ENCODE assay signal across 1 cellular context in the genomic region with DNA sequence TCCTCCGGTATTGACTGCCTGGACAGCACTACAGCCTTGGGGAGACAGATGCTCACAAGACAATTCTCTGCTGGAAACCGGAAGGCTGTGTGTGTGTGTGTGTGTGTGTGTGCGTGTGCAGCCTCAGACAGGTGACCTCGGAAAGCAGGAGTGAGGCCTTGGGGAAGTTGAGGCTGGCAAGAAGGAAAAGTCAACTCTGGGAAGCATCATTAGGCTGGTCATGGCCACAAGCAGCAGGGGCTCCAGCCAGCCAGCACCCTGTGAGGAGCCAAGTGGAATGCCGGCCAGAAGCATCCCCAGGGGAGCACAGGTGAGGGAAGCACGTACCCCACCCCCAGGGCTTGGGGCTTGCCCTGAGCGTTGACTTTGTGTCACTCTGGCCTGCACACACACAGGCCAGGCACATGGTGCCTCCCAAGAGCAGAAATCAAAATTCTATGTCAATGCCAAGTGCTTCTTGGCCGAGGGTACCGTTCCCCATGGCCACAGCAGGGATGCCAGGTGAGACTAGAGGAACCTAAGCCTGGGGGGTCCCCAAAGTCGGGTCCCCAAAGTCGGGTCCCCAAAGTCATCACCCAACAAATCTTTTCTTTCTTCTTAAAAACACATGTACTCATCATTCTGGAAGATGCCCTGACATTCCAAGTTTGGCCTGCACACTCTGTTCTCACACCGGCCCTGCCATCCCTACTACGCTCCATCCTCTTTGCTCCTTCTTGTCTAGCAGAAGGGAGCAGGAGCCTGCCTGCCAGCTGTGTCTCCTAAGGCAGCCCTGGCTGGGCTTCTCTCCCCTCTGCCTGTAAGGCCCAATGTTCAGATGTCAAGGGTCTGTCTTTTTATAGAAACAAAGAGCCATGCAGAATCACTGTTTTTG.
TF ChIP-seq lines count a peak whose summit lies in the region.

No MANE protein-coding gene starts in this region.

TF ChIP-seq in HepG2, 621 proteins besides CTCF, POLR2A, EP300 and RAD21:
- 0 out of 2 replicates have a peak, but pooled peaks have one; percentile 10 for TF ChIP-seq KDM2A (CRISPR knock-in tag; IDR thresholded peaks at IDR 0.05; ENCODE audit: borderline replicate concordance, low read depth)
- TF ChIP-seq ZNF501 (CRISPR knock-in tag; IDR thresholded peaks at IDR 0.05), result 0 out of 2 replicates have a peak, but pooled peaks have one; percentile 38
- TF ChIP-seq ZNF768 (CRISPR knock-in tag; IDR thresholded peaks at IDR 0.05), result peak; percentile 33; the same call in 1 of the 2 replicates
- TF ChIP-seq ZNF577 (CRISPR knock-in tag; IDR thresholded peaks at IDR 0.05; ENCODE audit: borderline replicate concordance, low read depth), result no peak
- TF ChIP-seq MAZ (IDR thresholded peaks at IDR 0.05; ENCODE audit: borderline replicate concordance, low read depth, low read length), result no peak
- peak; percentile 44; the same call in 1 of the 2 replicates for TF ChIP-seq MAZ (CRISPR knock-in tag; IDR thresholded peaks at IDR 0.05; ENCODE audit: low read depth)
- TF ChIP-seq MTA1 (CRISPR knock-in tag; IDR thresholded peaks at IDR 0.05; ENCODE audit: borderline replicate concordance), result no peak; the same call in 1 of the 2 replicates
- TF ChIP-seq XRCC5 (optimal IDR thresholded peaks at IDR 0.05; ENCODE audit: low read length), result no peak
- no peak for TF ChIP-seq ZNF710 (CRISPR knock-in tag; IDR thresholded peaks at IDR 0.05; ENCODE audit: borderline replicate concordance)
- TF ChIP-seq ZNF329 (CRISPR knock-in tag; IDR thresholded peaks at IDR 0.05; ENCODE audit: low read depth), result no peak
- no peak for TF ChIP-seq ZNF12 (CRISPR knock-in tag; IDR thresholded peaks at IDR 0.05)
- TF ChIP-seq ZSCAN21 (CRISPR knock-in tag; IDR thresholded peaks at IDR 0.05; ENCODE audit: borderline replicate concordance), result peak; percentile 45; the same call in 1 of the 2 replicates
- TF ChIP-seq WIZ (CRISPR knock-in tag; IDR thresholded peaks at IDR 0.05), result no peak
- TF ChIP-seq ZNF225 (CRISPR knock-in tag; IDR thresholded peaks at IDR 0.05), result 0 out of 2 replicates have a peak, but pooled peaks have one; percentile 34
- no peak for TF ChIP-seq IRF2 (CRISPR knock-in tag; IDR thresholded peaks at IDR 0.05)
- TF ChIP-seq AKAP8 (CRISPR knock-in tag; IDR thresholded peaks at IDR 0.05), result no peak
- TF ChIP-seq ZNF687 (CRISPR knock-in tag; IDR thresholded peaks at IDR 0.05), result peak; percentile 46
- TF ChIP-seq ZNF674 (CRISPR knock-in tag; IDR thresholded peaks at IDR 0.05; ENCODE audit: low read depth), result no peak
- TF ChIP-seq ZNF44 (CRISPR knock-in tag; IDR thresholded peaks at IDR 0.05), result no peak
- TF ChIP-seq ZNF274 (CRISPR knock-in tag; IDR thresholded peaks at IDR 0.05), result peak; percentile 55; the same call in 1 of the 2 replicates
- 0 out of 2 replicates have a peak, but pooled peaks have one; percentile 51 for TF ChIP-seq ZNF709 (CRISPR knock-in tag; IDR thresholded peaks at IDR 0.05)
- TF ChIP-seq ZBTB46 (CRISPR knock-in tag; IDR thresholded peaks at IDR 0.05; ENCODE audit: borderline replicate concordance), result no peak
- TF ChIP-seq ZNF563 (CRISPR knock-in tag; IDR thresholded peaks at IDR 0.05), result 0 out of 2 replicates have a peak, but pooled peaks have one; percentile 36
